9 cellular contexts compared by ENCODE assay signal in genomic region chr7:130140551-130141160, GRCh38.
DNase-seq lines count a peak whose midpoint lies in the region; ATAC-seq lines count a peak whose summit lies in the region.
"Had no signal": no experiment of that assay in that cellular context is flagged by ENCODE, and none has a peak within 500 bp of the region (broad histone marks: within the 10 kb centered on the region; RNA-seq: fewer than 3 reads in every experiment).

No MANE protein-coding gene starts in this region.

- DNase-seq in activated CD4-positive, alpha-beta T cell treated with anti-CD3 and anti-CD28 coated beads, Interleukin-2, amount 10 ng/mL, durations not matched to agents 7 days and 5 days = no peak
- no peak for DNase-seq in activated CD4-positive, alpha-beta T cell treated with anti-CD3 and anti-CD28 coated beads, Interleukin-2, amount 50 U/mL, for 1 hour
- no peak for DNase-seq in HK-2 (ENCODE audit: unreplicated experiment)
- DNase-seq: NCI-H2081 treated with DMSO at 0.1 percent for 48 hours had no signal

- H3K27ac ChIP-seq in duodenal mucosa (ENCODE audit: low read depth, low read length) (no peak overlapping the region), mucosa of rectum (ENCODE audit: low read depth in 2 of 2, low read length in 2 of 2) (peak overlapping the region; percentile 58 to 63), thymus (ENCODE audit: low read depth) (no peak overlapping the region)

- H3K9me3 Mint-ChIP-seq in activated CD4-positive, alpha-beta T cell treated with anti-CD3 and anti-CD28 coated beads, Interleukin-2, amount 10 ng/mL, durations not matched to agents 7 days and 5 days = no peaks in the 10 kb centered on the region

- 92% methylated on average over 47 of the region's 47 CpGs for WGBS in thymus

- POLR2A ChIA-PET in activated CD4-positive, alpha-beta T cell treated with anti-CD3 and anti-CD28 coated beads, Interleukin-2, amount 10 ng/mL, durations not matched to agents 7 days and 5 days (lab: Charles Lee) = no interaction called here

- peaks cover 22% of the 10 kb centered on the region for H3K36me3 Mint-ChIP-seq in activated CD4-positive, alpha-beta T cell treated with anti-CD3 and anti-CD28 coated beads, Interleukin-2, amount 10 ng/mL, durations not matched to agents 7 days and 5 days (ENCODE audit: low read depth)

- H3K4me3 ChIP-seq in duodenal mucosa (ENCODE audit: low read depth in 1 of 2, low read length in 2 of 2) (peak overlapping the region; percentile 53 to 67), mucosa of rectum (ENCODE audit: low read length in 2 of 2) (peak overlapping the region; percentile 62 to 69), thymus (ENCODE audit: low read length) (peak overlapping the region; percentile 66)

- H3K4me1 ChIP-seq in duodenal mucosa (ENCODE audit: control insufficient read depth in 1 of 2, insufficient read depth in 2 of 2, low read length in 2 of 2) = peaks cover 14 to 19% of the 10 kb centered on the region in 2 donors
- peaks cover 19 to 32% of the 10 kb centered on the region in 2 donors for H3K4me1 ChIP-seq in mucosa of rectum (ENCODE audit: control insufficient read depth in 2 of 2, insufficient read depth in 2 of 2, low read length in 2 of 2)
- no peaks in the 10 kb centered on the region for H3K4me1 ChIP-seq in thymus (ENCODE audit: control insufficient read depth, insufficient read depth, low read length)

- H3K9ac ChIP-seq in duodenal mucosa (ENCODE audit: low read depth in 1 of 2, low read length in 2 of 2) (peak overlapping the region in 1 of 2 donors; percentile 58), mucosa of rectum (ENCODE audit: low read depth in 1 of 2, low read length in 2 of 2) (peak overlapping the region; percentile 52 to 79)

- H3K4me1 Mint-ChIP-seq in activated CD4-positive, alpha-beta T cell treated with anti-CD3 and anti-CD28 coated beads, Interleukin-2, amount 10 ng/mL, durations not matched to agents 7 days and 5 days = peaks cover 24% of the 10 kb centered on the region

- no peak overlapping the region for H3K27ac Mint-ChIP-seq in activated CD4-positive, alpha-beta T cell treated with anti-CD3 and anti-CD28 coated beads, Interleukin-2, amount 10 ng/mL, durations not matched to agents 7 days and 5 days

- no peaks in the 10 kb centered on the region for H3K27me3 ChIP-seq in duodenal mucosa (ENCODE audit: control insufficient read depth in 1 of 2, insufficient read depth in 2 of 2, low read length in 2 of 2)
- H3K27me3 ChIP-seq in mucosa of rectum (ENCODE audit: control insufficient read depth in 2 of 2, insufficient read depth in 2 of 2, low read length in 2 of 2) = no peaks in the 10 kb centered on the region
- H3K27me3 ChIP-seq in thymus (ENCODE audit: control insufficient read depth, insufficient read depth) = no peaks in the 10 kb centered on the region

- peaks cover 6% of the 10 kb centered on the region for H3K27me3 Mint-ChIP-seq in activated CD4-positive, alpha-beta T cell treated with anti-CD3 and anti-CD28 coated beads, Interleukin-2, amount 10 ng/mL, durations not matched to agents 7 days and 5 days

- H3K9me3 ChIP-seq in duodenal mucosa (ENCODE audit: control insufficient read depth in 1 of 2, low read length in 2 of 2) = no peaks in the 10 kb centered on the region
- H3K9me3 ChIP-seq in mucosa of rectum (ENCODE audit: control insufficient read depth in 2 of 2, low read length in 2 of 2) = no peaks in the 10 kb centered on the region
- H3K9me3 ChIP-seq in thymus (ENCODE audit: control insufficient read depth) = no peaks in the 10 kb centered on the region

- no peak for ATAC-seq in HG03469 (IDR thresholded peaks at IDR 0.05; ENCODE audit: unreplicated experiment)
- no peak for ATAC-seq in HG03095 (IDR thresholded peaks at IDR 0.05; ENCODE audit: unreplicated experiment)

- peak overlapping the region; percentile 30 for H3K4me3 Mint-ChIP-seq in activated CD4-positive, alpha-beta T cell treated with anti-CD3 and anti-CD28 coated beads, Interleukin-2, amount 10 ng/mL, durations not matched to agents 7 days and 5 days

- H3K36me3 ChIP-seq in duodenal mucosa (ENCODE audit: control insufficient read depth in 1 of 2, insufficient read depth in 2 of 2, low read length in 2 of 2) = peaks cover 7 to 9% of the 10 kb centered on the region in 2 donors
- peaks cover 6 to 8% of the 10 kb centered on the region in 2 donors for H3K36me3 ChIP-seq in mucosa of rectum (ENCODE audit: control insufficient read depth in 2 of 2, insufficient read depth in 2 of 2, low read length in 2 of 2)
- peaks cover 3% of the 10 kb centered on the region for H3K36me3 ChIP-seq in thymus (ENCODE audit: control insufficient read depth, insufficient read depth)

- CTCF ChIA-PET in activated CD4-positive, alpha-beta T cell treated with anti-CD3 and anti-CD28 coated beads, Interleukin-2, amount 10 ng/mL, durations not matched to agents 7 days and 5 days (lab: Charles Lee) = interaction anchor here (1.1 to 2.7 kb wide), 2 partner anchors 9 to 19 kb away, joined by 3 to 6 read pairs; no protein-coding TSS in a partner anchor

Comparison
In these comparisons a context has a peak if more than half of its experiments do, and no peak if none do; other contexts are left out.
1. H3K27ac ChIP-seq: peak in mucosa of rectum (2 of 2); none in duodenal mucosa (single experiment) and thymus (single experiment).
2. Peak in every context shown above with its lines, with median percentiles within 50 percentile points of each other: H3K4me3 ChIP-seq.